30 cellular contexts compared by ENCODE assay signal in genomic region chr13:71046360-71047079, GRCh38.
"Had no signal": no experiment of that assay in that cellular context is flagged by ENCODE, and none has a peak within 500 bp of the region (broad histone marks: within the 10 kb centered on the region; RNA-seq: fewer than 3 reads in every experiment).

No MANE protein-coding gene starts in this region.

- H3K27ac Mint-ChIP-seq: activated CD4-positive, alpha-beta T cell treated with anti-CD3 and anti-CD28 coated beads for 36 hours; activated CD8-positive, alpha-beta memory T cell treated with anti-CD3 and anti-CD28 coated beads, Interleukin-2, amount 10 ng/mL, durations not matched to agents 7 days and 5 days; activated CD8-positive, alpha-beta T cell treated with anti-CD3 and anti-CD28 coated beads, Interleukin-2, amount 10 ng/mL, durations not matched to agents 7 days and 5 days; activated naive CD8-positive, alpha-beta T cell; effector memory CD8-positive, alpha-beta T cell; natural killer cell treated with Interleukin-12 subunit alpha and Interleukin-12 subunit beta and Interleukin-15 and Interleukin-18, amount 100 ng/mL, for 72 hours; progenitor cell of endocrine pancreas; stimulated activated naive CD8-positive, alpha-beta T cell treated with anti-CD3 and anti-CD28 coated beads, Interleukin-15, Interleukin-2, amounts not matched to agents 100 ng/mL and 50 ng/mL, for 24 hours; T-helper 2 cell treated with Interferon-gamma antibody and Interleukin-4, amounts not matched to agents 5 μg/mL and 100 μg/mL, for 36 hours had no signal

- H3K27me3 Mint-ChIP-seq: activated CD8-positive, alpha-beta memory T cell treated with anti-CD3 and anti-CD28 coated beads, Interleukin-2, amount 10 ng/mL, durations not matched to agents 7 days and 5 days; activated naive CD8-positive, alpha-beta T cell; effector memory CD8-positive, alpha-beta T cell; natural killer cell treated with Interleukin-12 subunit alpha and Interleukin-12 subunit beta and Interleukin-15 and Interleukin-18, amount 100 ng/mL, for 72 hours; progenitor cell of endocrine pancreas; stimulated activated naive CD8-positive, alpha-beta T cell treated with anti-CD3 and anti-CD28 coated beads, Interleukin-15, Interleukin-2, amounts not matched to agents 100 ng/mL and 50 ng/mL, for 24 hours had no signal

- H3K4me3 ChIP-seq: gastroesophageal sphincter, left ventricle myocardium inferior, lung, mucosa of descending colon, right lobe of liver, skin epidermis, thoracic aorta, uterus had no signal

- DNase-seq: activated CD4-positive, alpha-beta T cell treated with anti-CD3 and anti-CD28 coated beads for 36 hours; activated CD4-positive, CD25-positive, alpha-beta regulatory T cell; activated CD8-positive, alpha-beta memory T cell treated with anti-CD3 and anti-CD28 coated beads, Interleukin-2, amount 10 ng/mL, durations not matched to agents 7 days and 5 days; activated CD8-positive, alpha-beta T cell treated with anti-CD3 and anti-CD28 coated beads, Interleukin-2, amount 10 ng/mL, durations not matched to agents 7 days and 5 days; activated naive CD4-positive, alpha-beta T cell; activated T-cell treated with anti-CD3 and anti-CD28 coated beads, Interleukin-2, amount 50 U/mL, for 48 hours; anterior cingulate cortex; effector memory CD8-positive, alpha-beta T cell; hippocampal formation; kidney glomerular epithelial cell; left ventricle myocardium inferior; mucosa of descending colon; right lobe of liver; stimulated activated CD4-positive, alpha-beta T cell treated with anti-CD3 and anti-CD28 coated beads, Interleukin-12 subunit alpha, Interleukin-12 subunit beta, amount 100 ng/mL, for 4 hours; stimulated activated CD4-positive, alpha-beta T cell treated with anti-CD3 and anti-CD28 coated beads, Interleukin-4, amount 100 ng/mL, for 1 hour; trophoblast cell; uterus had no signal

- H3K36me3 Mint-ChIP-seq: activated CD8-positive, alpha-beta memory T cell treated with anti-CD3 and anti-CD28 coated beads, Interleukin-2, amount 10 ng/mL, durations not matched to agents 7 days and 5 days; activated naive CD8-positive, alpha-beta T cell; natural killer cell treated with Interleukin-12 subunit alpha and Interleukin-12 subunit beta and Interleukin-15 and Interleukin-18, amount 100 ng/mL, for 72 hours had no signal

- H3K36me3 ChIP-seq: gastroesophageal sphincter, left ventricle myocardium inferior, neutrophil, right lobe of liver, thoracic aorta, uterus had no signal

- H3K9me3 ChIP-seq: gastroesophageal sphincter, left ventricle myocardium inferior, mucosa of descending colon, neutrophil, right lobe of liver, thoracic aorta, uterus had no signal

- H3K4me1 ChIP-seq: gastroesophageal sphincter, left ventricle myocardium inferior, uterus had no signal

- H3K27ac ChIP-seq: gastroesophageal sphincter, left ventricle myocardium inferior, neutrophil, right lobe of liver, skin epidermis, thoracic aorta, uterus had no signal

- H3K4me3 Mint-ChIP-seq: activated CD4-positive, alpha-beta T cell treated with anti-CD3 and anti-CD28 coated beads for 36 hours; activated CD8-positive, alpha-beta memory T cell treated with anti-CD3 and anti-CD28 coated beads, Interleukin-2, amount 10 ng/mL, durations not matched to agents 7 days and 5 days; activated CD8-positive, alpha-beta T cell treated with anti-CD3 and anti-CD28 coated beads, Interleukin-2, amount 10 ng/mL, durations not matched to agents 7 days and 5 days; activated naive CD8-positive, alpha-beta T cell; effector memory CD8-positive, alpha-beta T cell; natural killer cell treated with Interleukin-12 subunit alpha and Interleukin-12 subunit beta and Interleukin-15 and Interleukin-18, amount 100 ng/mL, for 72 hours; stimulated activated naive CD8-positive, alpha-beta T cell treated with anti-CD3 and anti-CD28 coated beads, Interleukin-15, Interleukin-2, amounts not matched to agents 100 ng/mL and 50 ng/mL, for 24 hours; T-helper 2 cell treated with Interferon-gamma antibody and Interleukin-4, amounts not matched to agents 5 μg/mL and 100 μg/mL, for 36 hours had no signal

- H3K27me3 ChIP-seq: gastroesophageal sphincter, neutrophil, right lobe of liver, uterus had no signal

- H3K4me1 Mint-ChIP-seq: activated CD4-positive, alpha-beta T cell treated with anti-CD3 and anti-CD28 coated beads for 36 hours; activated CD8-positive, alpha-beta memory T cell treated with anti-CD3 and anti-CD28 coated beads, Interleukin-2, amount 10 ng/mL, durations not matched to agents 7 days and 5 days had no signal

- H3K9me3 Mint-ChIP-seq: T-helper 2 cell treated with Interferon-gamma antibody and Interleukin-4, amounts not matched to agents 5 μg/mL and 100 μg/mL, for 36 hours had no signal

- FAIRE-seq: bronchial epithelial cell, colon, endothelial cell of umbilical vein had no signal

- ATAC-seq: activated CD4-positive, alpha-beta T cell treated with anti-CD3 and anti-CD28 coated beads for 36 hours; activated CD8-positive, alpha-beta memory T cell treated with anti-CD3 and anti-CD28 coated beads, Interleukin-2, amount 10 ng/mL, durations not matched to agents 7 days and 5 days; activated CD8-positive, alpha-beta T cell treated with anti-CD3 and anti-CD28 coated beads, Interleukin-2, amount 10 ng/mL, durations not matched to agents 7 days and 5 days; effector memory CD8-positive, alpha-beta T cell; gastroesophageal sphincter; mucosa of descending colon; natural killer cell treated with Interleukin-12 subunit alpha and Interleukin-12 subunit beta and Interleukin-15 and Interleukin-18, amount 100 ng/mL, for 72 hours had no signal
